Comparison of ENCODE assay signal across 9 cellular contexts in the genomic region with DNA sequence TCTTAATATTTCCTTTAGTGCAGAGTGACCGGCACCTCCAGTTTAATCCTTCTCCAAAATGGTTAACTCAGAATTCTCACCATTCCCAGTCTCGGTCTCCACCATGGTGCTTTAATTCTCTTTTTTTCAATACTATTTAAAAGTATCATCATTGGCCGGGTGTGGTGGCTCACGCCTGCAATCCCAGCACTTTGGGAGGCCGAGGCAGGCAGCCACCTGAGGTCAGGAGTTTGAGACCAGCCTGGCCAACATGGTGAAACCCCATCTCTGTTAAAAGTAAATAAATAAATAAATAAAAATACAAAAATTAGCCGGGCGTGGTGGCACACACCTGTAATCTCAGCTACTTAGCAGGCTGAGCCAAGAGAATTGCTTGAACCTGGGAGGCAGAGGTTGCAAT. TPM values are rescaled to one million over a fixed set of nuclear protein-coding genes. Genes with fewer than 3 reads are reported as not detected.
A peak's percentile ranks its signal among the peaks of the same experiment; 100 is the strongest.
DNase-seq lines count a peak whose midpoint lies in the region; TF ChIP-seq lines count a peak whose summit lies in the region.
"Not testable (repeated sequence)": the region's sequence is repeated elsewhere in the genome, so short reads cannot be mapped to it uniquely, and the experiment has no call there.
"Had no signal": no experiment of that assay in that cellular context is flagged by ENCODE, and none has a peak within 500 bp of the region (broad histone marks: within the 10 kb centered on the region; RNA-seq: fewer than 3 reads in every experiment).

No MANE protein-coding gene starts in this region.

- not testable (repeated sequence) for H3K9me2 ChIP-seq in GM23248 (ENCODE audit: insufficient read depth); OCI-LY7 (ENCODE audit: insufficient read depth, low read length); hepatocyte (replicated peaks; ENCODE audit: insufficient read depth)

- WGBS in GM23248 (ENCODE audit: low coverage in 1 of 2, low lambda C conversion rate in 2 of 2, missing lambda C conversion rate in 2 of 2), 2 experiments: 66 to 75% methylated on average over 7 of the region's 7 CpGs
- 97% methylated on average over 7 of the region's 7 CpGs for WGBS in hepatocyte (ENCODE audit: low lambda C conversion rate, missing lambda C conversion rate)
- no CpG with 5 or more reads among the region's 7 CpGs for WGBS in neuronal stem cell (ENCODE audit: extremely low coverage in 2 of 2, insufficient read length in 2 of 2, insufficient replicate concordance in 1 of 2), 2 donors

- H3K4me1 ChIP-seq in GM23248 (ENCODE audit: insufficient read depth); KMS-11 (ENCODE audit: low read depth, poor library complexity, severe bottlenecking); OCI-LY7 (ENCODE audit: insufficient read depth, low read length, poor library complexity, severe bottlenecking); hepatocyte (ENCODE audit: insufficient read depth); neuronal stem cell (ENCODE audit: control insufficient read depth in 2 of 2, insufficient read depth in 1 of 2, low read depth in 1 of 2, low read length in 2 of 2): not testable (repeated sequence)

- H3K79me2 ChIP-seq in GM23248 (ENCODE audit: insufficient read depth); KMS-11 (ENCODE audit: insufficient read depth, low read depth); OCI-LY7 (ENCODE audit: insufficient read depth, low read depth, low read length); hepatocyte: not testable (repeated sequence)

- H3K4ac ChIP-seq in neuronal stem cell (ENCODE audit: low read length): not testable (repeated sequence)

- not testable (repeated sequence) for H4K8ac ChIP-seq in neuronal stem cell (ENCODE audit: low read depth, low read length)

- POLR2A ChIA-PET in OCI-LY7 (lab: Charles Lee): interaction anchor here (1.6 kb wide), 1 partner anchor 616 kb away, joined by 4 read pairs; no protein-coding TSS in a partner anchor

- not testable (repeated sequence) for H2BK15ac ChIP-seq in neuronal stem cell (ENCODE audit: low read length)

- not testable (repeated sequence) for H3K4me2 ChIP-seq in GM23248 (ENCODE audit: unreplicated experiment); KMS-11; OCI-LY7 (ENCODE audit: low read length); hepatocyte; neuronal stem cell (ENCODE audit: insufficient read depth, low read length, poor library complexity, severe bottlenecking)

- H2BK5ac ChIP-seq in neuronal stem cell (ENCODE audit: low read length): not testable (repeated sequence)

- not testable (repeated sequence) for H3K9me3 ChIP-seq in GM23248 (ENCODE audit: low read depth); OCI-LY7 (ENCODE audit: low read length); hepatocyte (ENCODE audit: low read depth); neuronal stem cell (replicated peaks in 1 of 2; ENCODE audit: control insufficient read depth in 2 of 2, insufficient read depth in 1 of 2, low read depth in 1 of 2, low read length in 2 of 2)

- not testable (repeated sequence) for H3K79me1 ChIP-seq in neuronal stem cell (ENCODE audit: low read depth, low read length)

- H3K18ac ChIP-seq in neuronal stem cell (ENCODE audit: low read length): not testable (repeated sequence)

- H2BK12ac ChIP-seq in neuronal stem cell (ENCODE audit: low read length): not testable (repeated sequence)

- in situ Hi-C loops in GM23248 (cut with MboI): not testable (repeated sequence)

- CTCF ChIA-PET in OCI-LY7 (lab: Charles Lee; ENCODE audit: unreplicated experiment): not testable (repeated sequence)

- H3K36me3 ChIP-seq in GM23248 (ENCODE audit: low read depth); KMS-11 (ENCODE audit: insufficient read depth); OCI-LY7 (ENCODE audit: insufficient read depth, low read length); hepatocyte (replicated peaks; ENCODE audit: insufficient read depth, low read depth); neuronal stem cell (replicated peaks in 1 of 2; ENCODE audit: control insufficient read depth in 2 of 2, insufficient read depth in 2 of 2, low read length in 2 of 2): not testable (repeated sequence)

- not testable (repeated sequence) for H2BK120ac ChIP-seq in neuronal stem cell (ENCODE audit: low read depth, low read length)

- H3K27me3 ChIP-seq in GM23248 (replicated peaks; ENCODE audit: insufficient read depth); KMS-11 (ENCODE audit: insufficient read depth, low read depth); hepatocyte; neuronal stem cell (ENCODE audit: control insufficient read depth in 3 of 3, insufficient read depth in 3 of 3, low read depth in 1 of 3, low read length in 3 of 3): not testable (repeated sequence)

- not testable (repeated sequence) for H3K4me3 ChIP-seq in GM23248; KMS-11 (IDR thresholded peaks at IDR 0.05; ENCODE audit: insufficient read depth, low read depth, low read length); OCI-LY7 (ENCODE audit: low read depth, low read length, poor library complexity, severe bottlenecking); hepatocyte; neuronal stem cell (ENCODE audit: low read length in 2 of 2)

- not testable (repeated sequence) for H4K91ac ChIP-seq in neuronal stem cell (ENCODE audit: low read depth, low read length, poor library complexity)

- not testable (repeated sequence) for TF ChIP-seq CTCF in KMS-11 (conservative IDR thresholded peaks at IDR 0.05; ENCODE audit: low read depth, low read length); OCI-LY7 (conservative IDR thresholded peaks at IDR 0.05; ENCODE audit: low read length); VCaP (conservative IDR thresholded peaks at IDR 0.05); hepatocyte (IDR thresholded peaks at IDR 0.05; ENCODE audit: poor library complexity)

- H2AK5ac ChIP-seq in neuronal stem cell (ENCODE audit: low read depth, low read length): not testable (repeated sequence)

- not testable (repeated sequence) for H3K14ac ChIP-seq in neuronal stem cell (ENCODE audit: low read length)

- intact Hi-C loops in OCI-LY7 (cut with micrococcal nuclease; ENCODE audit: unreplicated experiment): loop anchor here (5.0 to 10.0 kb wide), 3 partner anchors 700 to 1195 kb away; no protein-coding TSS in a partner anchor

- not testable (repeated sequence) for H3K23ac ChIP-seq in neuronal stem cell (ENCODE audit: low read depth, low read length, poor library complexity)

- not testable (repeated sequence) for H3K9ac ChIP-seq in GM23248; KMS-11; neuronal stem cell (ENCODE audit: low read depth, low read length, poor library complexity)

- not testable (repeated sequence) for H3K27ac ChIP-seq in GM23248; KMS-11; OCI-LY7 (ENCODE audit: low read depth, low read length, poor library complexity, severe bottlenecking); hepatocyte; neuronal stem cell (replicated peaks; ENCODE audit: low read length)
- peak overlapping the region; percentile 69; the same call in 1 of the 2 replicates for H3K27ac ChIP-seq in VCaP

- H3F3A ChIP-seq in GM23248 (ENCODE audit: insufficient read depth): not testable (repeated sequence)

- H2AFZ ChIP-seq in GM23248: peak overlapping the region; percentile 70
- H2AFZ ChIP-seq in KMS-11 (ENCODE audit: low read depth): peak overlapping the region; percentile 53; the same call in 1 of the 2 replicates
- 0 out of 2 replicates have a peak overlapping the region, but pooled peaks have one; percentile 23 for H2AFZ ChIP-seq in OCI-LY7 (ENCODE audit: low read length)
- peak overlapping the region; percentile 60 for H2AFZ ChIP-seq in hepatocyte
- peak overlapping the region; percentile 83 for H2AFZ ChIP-seq in neuronal stem cell (ENCODE audit: low read length)

- not testable (repeated sequence) for BruUV-seq in OCI-LY7 (replicated peaks; lab: Mats Ljungman, UMichigan)

- not testable (repeated sequence) for H4K20me1 ChIP-seq in GM23248 (ENCODE audit: insufficient read depth); KMS-11 (ENCODE audit: insufficient read depth); OCI-LY7 (ENCODE audit: insufficient read depth, low read length); hepatocyte (ENCODE audit: insufficient read depth, poor library complexity, severe bottlenecking)

- DNase-seq in GM23248; OCI-LY7 (ENCODE audit: low spot score); hepatocyte (ENCODE audit: low spot score); neuronal stem cell (ENCODE audit: low spot score): not testable (repeated sequence)

RNA-seq across cellular contexts. Expression of a gene that starts 35.1 kb away (rescaled TPM):
- not detected in 2 replicates for total RNA-seq in GM23248 (2014; rRNA removed; shearing (Covaris generic))
- polyA plus RNA-seq in GM23248 (2016; fragmentation: Nextera tagmentation; extraction: Ambion mirVana) (not detected in 2 replicates), hepatocyte (40.1 TPM in 2 replicates)
- not detected in 2 replicates for total RNA-seq in OCI-LY7 (2014; rRNA removed; shearing (Covaris generic))
- total RNA-seq in OCI-LY7 (2022) (0.49 and 0.50 TPM in 2 replicates), hepatocyte (32.9 and 36.7 TPM in 2 replicates)
- polyA plus RNA-seq in neuronal stem cell (2013, experiment 1 of 2): 6.6 TPM
- 7.8 TPM for polyA plus RNA-seq in neuronal stem cell (2013, experiment 2 of 2)
- total RNA-seq: B cell, HFFc6 had no signal
- polyA plus RNA-seq: AG04450 had no signal

Comparison
In these comparisons a context has a peak if more than half of its experiments do, and no peak if none do; other contexts are left out.
1. H2AFZ ChIP-seq: peak in every context shown above with its lines; median percentile 83 in neuronal stem cell; 70 in GM23248; 60 in hepatocyte; 53 in KMS-11; 23 in OCI-LY7.
2. RNA of a gene that starts 35.1 kb away (total RNA-seq): 32.9 to 36.7 TPM in hepatocyte; 0.49 to 0.50 TPM in OCI-LY7 and not detected in GM23248; every median in the first group is over 10 times any median in the second.